In genomic region chr4:116585240-116585639, GRCh38 we compare ENCODE assay signal across 19 cellular contexts.
DNase-seq lines count a peak whose midpoint lies in the region; ATAC-seq lines count a peak whose summit lies in the region.
"Had no signal": no experiment of that assay in that cellular context is flagged by ENCODE, and none has a peak within 500 bp of the region (broad histone marks: within the 10 kb centered on the region; RNA-seq: fewer than 3 reads in every experiment).

No MANE protein-coding gene starts in this region.

- no peaks in the 10 kb centered on the region for H3K4me1 ChIP-seq in adipocyte (ENCODE audit: control insufficient read depth, insufficient read depth, low read length)

- no peak overlapping the region for H3K4me3 ChIP-seq in adipocyte (ENCODE audit: low read length)

- DNase-seq in DMS 273 (lab: John Stamatoyannopoulos, UW; ENCODE audit: unreplicated experiment) (peak; percentile 82), NCI-H1105 (lab: John Stamatoyannopoulos, UW) (peak; percentile 15), NCI-H446 treated with DMSO at 0.1 percent for 48 hours (lab: John Stamatoyannopoulos, UW) (peak; percentile 99), adipocyte (ENCODE audit: low read depth) (peak; percentile 0), RKO (ENCODE audit: low spot score) (no peak), SW480 (ENCODE audit: low spot score) (no peak)
- DNase-seq: AML-193; Calu3; CD4-positive, CD25-positive, alpha-beta regulatory T cell; DMS79 treated with DMSO at 0.1 percent for 48 hours; GDM1; NCI-H1092; NCI-H2029 treated with DMSO at 0.1 percent for 48 hours; NCI-H345; NK-92 treated with Interleukin-12 subunit alpha and Interleukin-12 subunit beta, amount 100 ng/mL, for 24 hours; OCI-M1; T-helper 1 cell had no signal

- no peak for ATAC-seq in HG03280 (IDR thresholded peaks at IDR 0.05; ENCODE audit: unreplicated experiment)
- ATAC-seq: HCT116 had no signal

- H3K9ac ChIP-seq in adipocyte (ENCODE audit: low read length) = no peak overlapping the region

- no peaks in the 10 kb centered on the region for H3K9me3 ChIP-seq in adipocyte (ENCODE audit: control insufficient read depth, low read length)

- H3K36me3 ChIP-seq in adipocyte (ENCODE audit: control insufficient read depth, insufficient read depth, low read length, severe bottlenecking) = no peaks in the 10 kb centered on the region

- H3K27me3 ChIP-seq in adipocyte (replicated peaks; ENCODE audit: control insufficient read depth, insufficient read depth, low read length) = no peaks in the 10 kb centered on the region

Comparison
In these comparisons a context has a peak if more than half of its experiments do, and no peak if none do; other contexts are left out.
1. DNase-seq: peak in DMS 273 (single experiment), NCI-H1105 (single experiment), NCI-H446 treated with DMSO at 0.1 percent for 48 hours (single experiment) and adipocyte (single experiment); none in RKO (single experiment) and SW480 (single experiment).